ENCODE assay signal across 12 cellular contexts in genomic region chr13:30148171-30148754, GRCh38.
DNase-seq lines count a peak whose midpoint lies in the region; ATAC-seq and TF ChIP-seq lines count a peak whose summit lies in the region.
"Had no signal": no experiment of that assay in that cellular context is flagged by ENCODE, and none has a peak within 500 bp of the region (broad histone marks: within the 10 kb centered on the region; RNA-seq: fewer than 3 reads in every experiment).

No MANE protein-coding gene starts in this region.

- no peak overlapping the region for H3K4me3 ChIP-seq in vagina
- H3K4me3 ChIP-seq: prostate gland had no signal

- TF ChIP-seq POLR2A in vagina (IDR thresholded peaks at IDR 0.05) = no peak

- H3K27ac ChIP-seq in vagina = peak overlapping the region; percentile 23
- H3K27ac ChIP-seq: prostate gland had no signal

- no peaks in the 10 kb centered on the region for H3K9me3 ChIP-seq in vagina
- H3K9me3 ChIP-seq: prostate gland had no signal

- peak; percentile 38 for DNase-seq in stimulated activated CD4-positive, alpha-beta T cell treated with anti-CD3 and anti-CD28 coated beads, Interleukin-15, amount 100 ng/mL, for 24 hours
- no peak for DNase-seq in stimulated activated CD4-positive, alpha-beta T cell treated with anti-CD3 and anti-CD28 coated beads, Interleukin-12 subunit alpha, Interleukin-12 subunit beta, amount 100 ng/mL, for 4 hours
- peak; percentile 13 to 16 for DNase-seq in activated CD4-positive, alpha-beta T cell treated with anti-CD3 and anti-CD28 coated beads, Interleukin-2, amount 50 U/mL, for 4 hours
- DNase-seq in left ventricle myocardium superior = no peak
- DNase-seq in vagina (ENCODE audit: extremely low spot score in 2 of 2) = no peak
- no peak for DNase-seq in NCI-H128 (lab: John Stamatoyannopoulos, UW; ENCODE audit: unreplicated experiment)
- DNase-seq: NCI-H526 treated with DMSO at 0.1 percent for 48 hours, SW 1271 had no signal

- H3K27me3 ChIP-seq in vagina = no peaks in the 10 kb centered on the region

- H3K36me3 ChIP-seq in vagina = no peaks in the 10 kb centered on the region
- H3K36me3 ChIP-seq: prostate gland had no signal

- no peak for TF ChIP-seq CTCF in vagina (IDR thresholded peaks at IDR 0.05)

- H3K4me1 ChIP-seq in vagina = peaks cover 13% of the 10 kb centered on the region
- H3K4me1 ChIP-seq: prostate gland had no signal

- ATAC-seq in left ventricle myocardium superior = peak; percentile 37
- no peak for ATAC-seq in GM18517 (IDR thresholded peaks at IDR 0.05; ENCODE audit: unreplicated experiment)
- no peak for ATAC-seq in HG03571 (IDR thresholded peaks at IDR 0.05; ENCODE audit: unreplicated experiment)
- ATAC-seq: HCT116 had no signal

- intact Hi-C loops in left ventricle myocardium superior (cut with micrococcal nuclease) = no loop called here
- intact Hi-C loops in vagina (cut with DNase I) = no loop called here

Comparison
In these comparisons a context has a peak if more than half of its experiments do, and no peak if none do; other contexts are left out.
1. DNase-seq: peak in stimulated activated CD4-positive, alpha-beta T cell treated with anti-CD3 and anti-CD28 coated beads, Interleukin-15, amount 100 ng/mL, for 24 hours (single experiment) and activated CD4-positive, alpha-beta T cell treated with anti-CD3 and anti-CD28 coated beads, Interleukin-2, amount 50 U/mL, for 4 hours (2 of 2); none in stimulated activated CD4-positive, alpha-beta T cell treated with anti-CD3 and anti-CD28 coated beads, Interleukin-12 subunit alpha, Interleukin-12 subunit beta, amount 100 ng/mL, for 4 hours (single experiment), left ventricle myocardium superior (single experiment), vagina (0 of 2) and NCI-H128 (single experiment).